Comparison of ENCODE assay signal across 1 cellular context in the genomic region with DNA sequence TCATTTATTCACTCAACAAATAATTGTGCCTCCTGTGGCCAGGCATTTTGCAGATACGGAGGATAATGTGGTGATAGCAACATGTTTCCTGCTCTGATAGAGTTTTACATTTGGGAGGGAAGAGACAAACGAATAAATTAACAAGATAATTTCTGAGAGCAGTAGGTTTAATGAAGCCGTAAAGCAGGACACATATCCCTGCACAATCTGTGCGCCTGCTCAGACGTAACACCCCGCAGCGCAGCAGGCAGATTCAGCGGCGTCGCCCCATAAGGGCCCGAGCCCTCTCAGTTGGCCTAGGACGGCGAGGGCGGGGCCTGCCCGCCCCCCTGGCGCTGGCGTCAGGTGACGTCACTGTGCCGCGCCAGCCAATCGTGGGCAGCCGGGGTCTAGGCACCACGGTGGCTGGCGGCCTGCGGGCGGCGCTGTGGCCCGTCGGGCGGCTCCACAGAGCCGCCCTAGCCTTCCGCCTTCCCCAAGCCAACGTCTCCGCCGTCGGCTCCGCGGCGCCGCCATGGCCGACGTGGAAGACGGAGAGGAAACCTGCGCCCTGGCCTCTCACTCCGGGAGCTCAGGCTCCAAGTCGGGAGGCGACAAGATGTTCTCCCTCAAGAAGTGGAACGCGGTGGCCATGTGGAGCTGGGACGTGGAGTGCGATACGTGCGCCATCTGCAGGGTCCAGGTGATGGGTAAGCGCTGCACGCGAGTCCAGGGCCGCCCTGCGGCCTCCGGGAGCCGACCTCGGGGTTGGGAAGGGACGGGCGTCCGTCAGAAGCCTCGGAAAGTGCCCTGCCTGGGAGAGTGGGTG.
TF ChIP-seq lines count a peak whose summit lies in the region.

A gene (plus strand): TSS at position 471 of the 808 bp plus-strand sequence. CDS start 44 bp downstream, at position 515.

TF ChIP-seq in HepG2, 621 proteins besides CTCF, POLR2A, EP300 and RAD21 (continued from another document and continues in another):
- TF ChIP-seq, protein P1, sequence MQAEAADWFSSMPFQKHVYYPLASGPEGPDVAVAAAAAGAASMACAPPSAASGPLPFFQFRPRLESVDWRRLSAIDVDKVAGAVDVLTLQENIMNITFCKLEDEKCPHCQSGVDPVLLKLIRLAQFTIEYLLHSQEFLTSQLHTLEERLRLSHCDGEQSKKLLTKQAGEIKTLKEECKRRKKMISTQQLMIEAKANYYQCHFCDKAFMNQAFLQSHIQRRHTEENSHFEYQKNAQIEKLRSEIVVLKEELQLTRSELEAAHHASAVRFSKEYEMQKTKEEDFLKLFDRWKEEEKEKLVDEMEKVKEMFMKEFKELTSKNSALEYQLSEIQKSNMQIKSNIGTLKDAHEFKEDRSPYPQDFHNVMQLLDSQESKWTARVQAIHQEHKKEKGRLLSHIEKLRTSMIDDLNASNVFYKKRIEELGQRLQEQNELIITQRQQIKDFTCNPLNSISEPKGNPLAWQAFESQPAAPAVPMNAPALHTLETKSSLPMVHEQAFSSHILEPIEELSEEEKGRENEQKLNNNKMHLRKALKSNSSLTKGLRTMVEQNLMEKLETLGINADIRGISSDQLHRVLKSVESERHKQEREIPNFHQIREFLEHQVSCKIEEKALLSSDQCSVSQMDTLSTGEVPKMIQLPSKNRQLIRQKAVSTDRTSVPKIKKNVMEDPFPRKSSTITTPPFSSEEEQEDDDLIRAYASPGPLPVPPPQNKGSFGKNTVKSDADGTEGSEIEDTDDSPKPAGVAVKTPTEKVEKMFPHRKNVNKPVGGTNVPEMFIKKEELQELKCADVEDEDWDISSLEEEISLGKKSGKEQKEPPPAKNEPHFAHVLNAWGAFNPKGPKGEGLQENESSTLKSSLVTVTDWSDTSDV (CRISPR knock-in tag; IDR thresholded peaks at IDR 0.05), result no peak
- TF ChIP-seq ZNF30 (CRISPR knock-in tag; IDR thresholded peaks at IDR 0.05), result no peak
- no peak for TF ChIP-seq HOXA9 (CRISPR knock-in tag; IDR thresholded peaks at IDR 0.05; ENCODE audit: borderline replicate concordance)
- TF ChIP-seq, protein P2, sequence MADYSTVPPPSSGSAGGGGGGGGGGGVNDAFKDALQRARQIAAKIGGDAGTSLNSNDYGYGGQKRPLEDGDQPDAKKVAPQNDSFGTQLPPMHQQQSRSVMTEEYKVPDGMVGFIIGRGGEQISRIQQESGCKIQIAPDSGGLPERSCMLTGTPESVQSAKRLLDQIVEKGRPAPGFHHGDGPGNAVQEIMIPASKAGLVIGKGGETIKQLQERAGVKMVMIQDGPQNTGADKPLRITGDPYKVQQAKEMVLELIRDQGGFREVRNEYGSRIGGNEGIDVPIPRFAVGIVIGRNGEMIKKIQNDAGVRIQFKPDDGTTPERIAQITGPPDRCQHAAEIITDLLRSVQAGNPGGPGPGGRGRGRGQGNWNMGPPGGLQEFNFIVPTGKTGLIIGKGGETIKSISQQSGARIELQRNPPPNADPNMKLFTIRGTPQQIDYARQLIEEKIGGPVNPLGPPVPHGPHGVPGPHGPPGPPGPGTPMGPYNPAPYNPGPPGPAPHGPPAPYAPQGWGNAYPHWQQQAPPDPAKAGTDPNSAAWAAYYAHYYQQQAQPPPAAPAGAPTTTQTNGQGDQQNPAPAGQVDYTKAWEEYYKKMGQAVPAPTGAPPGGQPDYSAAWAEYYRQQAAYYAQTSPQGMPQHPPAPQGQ (CRISPR knock-in tag; IDR thresholded peaks at IDR 0.05; ENCODE audit: borderline replicate concordance), result no peak; the same call in 1 of the 2 replicates
- TF ChIP-seq, protein P3, sequence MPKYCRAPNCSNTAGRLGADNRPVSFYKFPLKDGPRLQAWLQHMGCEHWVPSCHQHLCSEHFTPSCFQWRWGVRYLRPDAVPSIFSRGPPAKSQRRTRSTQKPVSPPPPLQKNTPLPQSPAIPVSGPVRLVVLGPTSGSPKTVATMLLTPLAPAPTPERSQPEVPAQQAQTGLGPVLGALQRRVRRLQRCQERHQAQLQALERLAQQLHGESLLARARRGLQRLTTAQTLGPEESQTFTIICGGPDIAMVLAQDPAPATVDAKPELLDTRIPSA (CRISPR knock-in tag; IDR thresholded peaks at IDR 0.05; ENCODE audit: borderline replicate concordance), result no peak
- TF ChIP-seq ZNF274 (CRISPR knock-in tag; IDR thresholded peaks at IDR 0.05), result peak; percentile 85; the same call in 1 of the 2 replicates
- no peak for TF ChIP-seq CEBPB (IDR thresholded peaks at IDR 0.05; ENCODE audit: borderline replicate concordance, low read depth, low read length)
- TF ChIP-seq ZBTB38 (CRISPR knock-in tag; IDR thresholded peaks at IDR 0.05), result peak; percentile 79
- TF ChIP-seq CREM (IDR thresholded peaks at IDR 0.05), result peak; percentile 80
- TF ChIP-seq CREM (CRISPR knock-in tag; IDR thresholded peaks at IDR 0.05), result peak; percentile 54; the same call in 1 of the 2 replicates
- TF ChIP-seq ZNF543 (CRISPR knock-in tag; IDR thresholded peaks at IDR 0.05), result peak; percentile 93
- no peak for TF ChIP-seq SIN3A (IDR thresholded peaks at IDR 0.05; ENCODE audit: borderline replicate concordance, low read depth, low read length)
- no peak for TF ChIP-seq ZNF17 (CRISPR knock-in tag; IDR thresholded peaks at IDR 0.05)
- TF ChIP-seq, protein P4, sequence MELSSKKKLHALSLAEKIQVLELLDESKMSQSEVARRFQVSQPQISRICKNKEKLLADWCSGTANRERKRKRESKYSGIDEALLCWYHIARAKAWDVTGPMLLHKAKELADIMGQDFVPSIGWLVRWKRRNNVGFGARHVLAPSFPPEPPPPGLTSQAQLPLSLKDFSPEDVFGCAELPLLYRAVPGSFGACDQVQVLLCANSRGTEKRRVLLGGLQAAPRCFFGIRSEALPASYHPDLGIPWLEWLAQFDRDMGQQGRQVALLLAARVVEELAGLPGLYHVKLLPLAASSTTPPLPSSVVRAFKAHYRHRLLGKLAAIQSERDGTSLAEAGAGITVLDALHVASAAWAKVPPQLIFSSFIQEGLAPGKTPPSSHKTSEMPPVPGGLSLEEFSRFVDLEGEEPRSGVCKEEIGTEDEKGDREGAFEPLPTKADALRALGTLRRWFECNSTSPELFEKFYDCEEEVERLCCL (CRISPR knock-in tag; IDR thresholded peaks at IDR 0.05; ENCODE audit: borderline replicate concordance), result no peak
- TF ChIP-seq ZFP36L2 (CRISPR knock-in tag; IDR thresholded peaks at IDR 0.05), result no peak
- TF ChIP-seq, protein P5, sequence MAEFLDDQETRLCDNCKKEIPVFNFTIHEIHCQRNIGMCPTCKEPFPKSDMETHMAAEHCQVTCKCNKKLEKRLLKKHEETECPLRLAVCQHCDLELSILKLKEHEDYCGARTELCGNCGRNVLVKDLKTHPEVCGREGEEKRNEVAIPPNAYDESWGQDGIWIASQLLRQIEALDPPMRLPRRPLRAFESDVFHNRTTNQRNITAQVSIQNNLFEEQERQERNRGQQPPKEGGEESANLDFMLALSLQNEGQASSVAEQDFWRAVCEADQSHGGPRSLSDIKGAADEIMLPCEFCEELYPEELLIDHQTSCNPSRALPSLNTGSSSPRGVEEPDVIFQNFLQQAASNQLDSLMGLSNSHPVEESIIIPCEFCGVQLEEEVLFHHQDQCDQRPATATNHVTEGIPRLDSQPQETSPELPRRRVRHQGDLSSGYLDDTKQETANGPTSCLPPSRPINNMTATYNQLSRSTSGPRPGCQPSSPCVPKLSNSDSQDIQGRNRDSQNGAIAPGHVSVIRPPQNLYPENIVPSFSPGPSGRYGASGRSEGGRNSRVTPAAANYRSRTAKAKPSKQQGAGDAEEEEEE (CRISPR knock-in tag; IDR thresholded peaks at IDR 0.05; ENCODE audit: borderline replicate concordance), result no peak
- peak; percentile 80 for TF ChIP-seq SAP130 (CRISPR knock-in tag; IDR thresholded peaks at IDR 0.05; ENCODE audit: low read depth)
- TF ChIP-seq, protein P6, sequence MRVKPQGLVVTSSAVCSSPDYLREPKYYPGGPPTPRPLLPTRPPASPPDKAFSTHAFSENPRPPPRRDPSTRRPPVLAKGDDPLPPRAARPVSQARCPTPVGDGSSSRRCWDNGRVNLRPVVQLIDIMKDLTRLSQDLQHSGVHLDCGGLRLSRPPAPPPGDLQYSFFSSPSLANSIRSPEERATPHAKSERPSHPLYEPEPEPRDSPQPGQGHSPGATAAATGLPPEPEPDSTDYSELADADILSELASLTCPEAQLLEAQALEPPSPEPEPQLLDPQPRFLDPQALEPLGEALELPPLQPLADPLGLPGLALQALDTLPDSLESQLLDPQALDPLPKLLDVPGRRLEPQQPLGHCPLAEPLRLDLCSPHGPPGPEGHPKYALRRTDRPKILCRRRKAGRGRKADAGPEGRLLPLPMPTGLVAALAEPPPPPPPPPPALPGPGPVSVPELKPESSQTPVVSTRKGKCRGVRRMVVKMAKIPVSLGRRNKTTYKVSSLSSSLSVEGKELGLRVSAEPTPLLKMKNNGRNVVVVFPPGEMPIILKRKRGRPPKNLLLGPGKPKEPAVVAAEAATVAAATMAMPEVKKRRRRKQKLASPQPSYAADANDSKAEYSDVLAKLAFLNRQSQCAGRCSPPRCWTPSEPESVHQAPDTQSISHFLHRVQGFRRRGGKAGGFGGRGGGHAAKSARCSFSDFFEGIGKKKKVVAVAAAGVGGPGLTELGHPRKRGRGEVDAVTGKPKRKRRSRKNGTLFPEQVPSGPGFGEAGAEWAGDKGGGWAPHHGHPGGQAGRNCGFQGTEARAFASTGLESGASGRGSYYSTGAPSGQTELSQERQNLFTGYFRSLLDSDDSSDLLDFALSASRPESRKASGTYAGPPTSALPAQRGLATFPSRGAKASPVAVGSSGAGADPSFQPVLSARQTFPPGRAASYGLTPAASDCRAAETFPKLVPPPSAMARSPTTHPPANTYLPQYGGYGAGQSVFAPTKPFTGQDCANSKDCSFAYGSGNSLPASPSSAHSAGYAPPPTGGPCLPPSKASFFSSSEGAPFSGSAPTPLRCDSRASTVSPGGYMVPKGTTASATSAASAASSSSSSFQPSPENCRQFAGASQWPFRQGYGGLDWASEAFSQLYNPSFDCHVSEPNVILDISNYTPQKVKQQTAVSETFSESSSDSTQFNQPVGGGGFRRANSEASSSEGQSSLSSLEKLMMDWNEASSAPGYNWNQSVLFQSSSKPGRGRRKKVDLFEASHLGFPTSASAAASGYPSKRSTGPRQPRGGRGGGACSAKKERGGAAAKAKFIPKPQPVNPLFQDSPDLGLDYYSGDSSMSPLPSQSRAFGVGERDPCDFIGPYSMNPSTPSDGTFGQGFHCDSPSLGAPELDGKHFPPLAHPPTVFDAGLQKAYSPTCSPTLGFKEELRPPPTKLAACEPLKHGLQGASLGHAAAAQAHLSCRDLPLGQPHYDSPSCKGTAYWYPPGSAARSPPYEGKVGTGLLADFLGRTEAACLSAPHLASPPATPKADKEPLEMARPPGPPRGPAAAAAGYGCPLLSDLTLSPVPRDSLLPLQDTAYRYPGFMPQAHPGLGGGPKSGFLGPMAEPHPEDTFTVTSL (CRISPR knock-in tag; IDR thresholded peaks at IDR 0.05; ENCODE audit: borderline replicate concordance), result no peak
- TF ChIP-seq, protein P7, sequence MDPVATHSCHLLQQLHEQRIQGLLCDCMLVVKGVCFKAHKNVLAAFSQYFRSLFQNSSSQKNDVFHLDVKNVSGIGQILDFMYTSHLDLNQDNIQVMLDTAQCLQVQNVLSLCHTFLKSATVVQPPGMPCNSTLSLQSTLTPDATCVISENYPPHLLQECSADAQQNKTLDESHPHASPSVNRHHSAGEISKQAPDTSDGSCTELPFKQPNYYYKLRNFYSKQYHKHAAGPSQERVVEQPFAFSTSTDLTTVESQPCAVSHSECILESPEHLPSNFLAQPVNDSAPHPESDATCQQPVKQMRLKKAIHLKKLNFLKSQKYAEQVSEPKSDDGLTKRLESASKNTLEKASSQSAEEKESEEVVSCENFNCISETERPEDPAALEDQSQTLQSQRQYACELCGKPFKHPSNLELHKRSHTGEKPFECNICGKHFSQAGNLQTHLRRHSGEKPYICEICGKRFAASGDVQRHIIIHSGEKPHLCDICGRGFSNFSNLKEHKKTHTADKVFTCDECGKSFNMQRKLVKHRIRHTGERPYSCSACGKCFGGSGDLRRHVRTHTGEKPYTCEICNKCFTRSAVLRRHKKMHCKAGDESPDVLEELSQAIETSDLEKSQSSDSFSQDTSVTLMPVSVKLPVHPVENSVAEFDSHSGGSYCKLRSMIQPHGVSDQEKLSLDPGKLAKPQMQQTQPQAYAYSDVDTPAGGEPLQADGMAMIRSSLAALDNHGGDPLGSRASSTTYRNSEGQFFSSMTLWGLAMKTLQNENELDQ (CRISPR knock-in tag; IDR thresholded peaks at IDR 0.05; ENCODE audit: borderline replicate concordance), result no peak
- TF ChIP-seq HNRNPH1 (optimal IDR thresholded peaks at IDR 0.05; ENCODE audit: low read depth, low read length), result no peak
- TF ChIP-seq, protein P8, sequence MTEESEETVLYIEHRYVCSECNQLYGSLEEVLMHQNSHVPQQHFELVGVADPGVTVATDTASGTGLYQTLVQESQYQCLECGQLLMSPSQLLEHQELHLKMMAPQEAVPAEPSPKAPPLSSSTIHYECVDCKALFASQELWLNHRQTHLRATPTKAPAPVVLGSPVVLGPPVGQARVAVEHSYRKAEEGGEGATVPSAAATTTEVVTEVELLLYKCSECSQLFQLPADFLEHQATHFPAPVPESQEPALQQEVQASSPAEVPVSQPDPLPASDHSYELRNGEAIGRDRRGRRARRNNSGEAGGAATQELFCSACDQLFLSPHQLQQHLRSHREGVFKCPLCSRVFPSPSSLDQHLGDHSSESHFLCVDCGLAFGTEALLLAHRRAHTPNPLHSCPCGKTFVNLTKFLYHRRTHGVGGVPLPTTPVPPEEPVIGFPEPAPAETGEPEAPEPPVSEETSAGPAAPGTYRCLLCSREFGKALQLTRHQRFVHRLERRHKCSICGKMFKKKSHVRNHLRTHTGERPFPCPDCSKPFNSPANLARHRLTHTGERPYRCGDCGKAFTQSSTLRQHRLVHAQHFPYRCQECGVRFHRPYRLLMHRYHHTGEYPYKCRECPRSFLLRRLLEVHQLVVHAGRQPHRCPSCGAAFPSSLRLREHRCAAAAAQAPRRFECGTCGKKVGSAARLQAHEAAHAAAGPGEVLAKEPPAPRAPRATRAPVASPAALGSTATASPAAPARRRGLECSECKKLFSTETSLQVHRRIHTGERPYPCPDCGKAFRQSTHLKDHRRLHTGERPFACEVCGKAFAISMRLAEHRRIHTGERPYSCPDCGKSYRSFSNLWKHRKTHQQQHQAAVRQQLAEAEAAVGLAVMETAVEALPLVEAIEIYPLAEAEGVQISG (CRISPR knock-in tag; IDR thresholded peaks at IDR 0.05), result peak; percentile 97
- no peak for TF ChIP-seq ZNF251 (CRISPR knock-in tag; IDR thresholded peaks at IDR 0.05)
- TF ChIP-seq SCMH1 (CRISPR knock-in tag; IDR thresholded peaks at IDR 0.05; ENCODE audit: borderline replicate concordance), result no peak
- TF ChIP-seq ZNF766 (CRISPR knock-in tag; IDR thresholded peaks at IDR 0.05; ENCODE audit: borderline replicate concordance), result 0 out of 2 replicates have a peak, but pooled peaks have one; percentile 63
- no peak for TF ChIP-seq NAIF1 (CRISPR knock-in tag; IDR thresholded peaks at IDR 0.05; ENCODE audit: borderline replicate concordance)
- peak; percentile 59; the same call in 1 of the 2 replicates for TF ChIP-seq ZNF350 (CRISPR knock-in tag; IDR thresholded peaks at IDR 0.05; ENCODE audit: borderline replicate concordance, low read depth)
- TF ChIP-seq HDAC6 (IDR thresholded peaks at IDR 0.05; ENCODE audit: low read depth, low read length), result no peak
- TF ChIP-seq ELF4 (CRISPR knock-in tag; IDR thresholded peaks at IDR 0.05; ENCODE audit: borderline replicate concordance), result no peak
- no peak for TF ChIP-seq RORA (CRISPR knock-in tag; IDR thresholded peaks at IDR 0.05)
- TF ChIP-seq, protein P9, sequence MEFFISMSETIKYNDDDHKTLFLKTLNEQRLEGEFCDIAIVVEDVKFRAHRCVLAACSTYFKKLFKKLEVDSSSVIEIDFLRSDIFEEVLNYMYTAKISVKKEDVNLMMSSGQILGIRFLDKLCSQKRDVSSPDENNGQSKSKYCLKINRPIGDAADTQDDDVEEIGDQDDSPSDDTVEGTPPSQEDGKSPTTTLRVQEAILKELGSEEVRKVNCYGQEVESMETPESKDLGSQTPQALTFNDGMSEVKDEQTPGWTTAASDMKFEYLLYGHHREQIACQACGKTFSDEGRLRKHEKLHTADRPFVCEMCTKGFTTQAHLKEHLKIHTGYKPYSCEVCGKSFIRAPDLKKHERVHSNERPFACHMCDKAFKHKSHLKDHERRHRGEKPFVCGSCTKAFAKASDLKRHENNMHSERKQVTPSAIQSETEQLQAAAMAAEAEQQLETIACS (CRISPR knock-in tag; IDR thresholded peaks at IDR 0.05), result no peak
- no peak for TF ChIP-seq MYNN (CRISPR knock-in tag; IDR thresholded peaks at IDR 0.05; ENCODE audit: low read depth)
- TF ChIP-seq ZNF737 (CRISPR knock-in tag; IDR thresholded peaks at IDR 0.05; ENCODE audit: borderline replicate concordance), result peak; percentile 23; the same call in 1 of the 2 replicates
